8 cellular contexts compared by ENCODE assay signal in genomic region chr12:49098035-49098451, GRCh38. TPM values are rescaled to one million over a fixed set of nuclear protein-coding genes. Genes with fewer than 3 reads are reported as not detected.
DNase-seq lines count a peak whose midpoint lies in the region; ATAC-seq, FAIRE-seq and TF ChIP-seq lines count a peak whose summit lies in the region.

No MANE protein-coding gene starts in this region.

- peak; percentile 28 for FAIRE-seq in G401.6 (lab: Jason Lieb, UNC)

- peaks cover 15% of the 10 kb centered on the region for H3K27me3 Mint-ChIP-seq in chondrocyte (ENCODE audit: low read depth)

- DNase-seq in LNCaP clone FGC (ENCODE audit: low read depth) (no peak), chondrocyte (ENCODE audit: low spot score) (no peak), mesenchymal stem cell (peak; percentile 55)
- peak; percentile 65 for DNase-seq in activated CD4-positive, CD25-positive, alpha-beta regulatory T cell treated with anti-CD3 and anti-CD28 coated beads, Interleukin-2, amount 50 U/mL, for 72 hours
- DNase-seq in stimulated activated naive CD4-positive, alpha-beta T cell (lab: John Stamatoyannopoulos, UW): peak; percentile 14 to 74 (median 50)

- no peak overlapping the region for H3K4me3 Mint-ChIP-seq in chondrocyte (ENCODE audit: unreplicated experiment)

- no peak overlapping the region for H2AK5ac ChIP-seq in mesenchymal stem cell (ENCODE audit: low read length, severe bottlenecking)

- no peak overlapping the region for H2BK5ac ChIP-seq in mesenchymal stem cell (ENCODE audit: low read depth, low read length, poor library complexity, severe bottlenecking)

- H3K36me3 Mint-ChIP-seq in chondrocyte (ENCODE audit: low read depth): peaks cover 34% of the 10 kb centered on the region

- H3K79me1 ChIP-seq in mesenchymal stem cell (replicated peaks; ENCODE audit: low read length, poor library complexity, severe bottlenecking): peaks cover 12% of the 10 kb centered on the region

- H3K27ac Mint-ChIP-seq in chondrocyte (ENCODE audit: unreplicated experiment): no peak overlapping the region

- H3K4me3 ChIP-seq in LNCaP clone FGC (ENCODE audit: low read depth, low read length): no peak overlapping the region
- no peak overlapping the region for H3K4me3 ChIP-seq in mesenchymal stem cell (ENCODE audit: insufficient read depth in 1 of 2, low read depth in 1 of 2, low read length in 2 of 2)

- no peak overlapping the region for H3K4ac ChIP-seq in mesenchymal stem cell (ENCODE audit: low read depth in 1 of 2, low read length in 2 of 2)

- no peak overlapping the region for H3K23ac ChIP-seq in mesenchymal stem cell (ENCODE audit: low read length in 2 of 2)

- peaks cover 45 to 65% of the 10 kb centered on the region in 2 experiments for H3K36me3 ChIP-seq in mesenchymal stem cell (ENCODE audit: control insufficient read depth in 1 of 2, insufficient read depth in 2 of 2, low read depth in 1 of 2, low read length in 2 of 2)

- H4K91ac ChIP-seq in mesenchymal stem cell (ENCODE audit: low read length): no peak overlapping the region

- ATAC-seq in HG03196 (IDR thresholded peaks at IDR 0.05; ENCODE audit: unreplicated experiment) (no peak), HG02759 (IDR thresholded peaks at IDR 0.05; ENCODE audit: unreplicated experiment) (no peak)

- H3K4me2 ChIP-seq in mesenchymal stem cell (ENCODE audit: low read length, poor library complexity, severe bottlenecking): no peak overlapping the region

- no peak overlapping the region for H2BK12ac ChIP-seq in mesenchymal stem cell (ENCODE audit: low read length in 2 of 2)

- H3K18ac ChIP-seq in mesenchymal stem cell (ENCODE audit: low read depth in 1 of 2, low read length in 2 of 2): no peak overlapping the region

- no peak overlapping the region for H3K14ac ChIP-seq in mesenchymal stem cell (ENCODE audit: low read length in 2 of 2)

- 60% methylated on average over 4 of the region's 4 CpGs for WGBS in mesenchymal stem cell

- no peaks in the 10 kb centered on the region for H3K9me3 Mint-ChIP-seq in chondrocyte (ENCODE audit: low read depth)

- TF ChIP-seq CTCF in LNCaP clone FGC (IDR thresholded peaks at IDR 0.05; ENCODE audit: control insufficient read depth, extremely low read depth, insufficient read depth) (peak; percentile 71), chondrocyte (IDR thresholded peaks at IDR 0.05) (peak; percentile 82)

- H2AFZ ChIP-seq in mesenchymal stem cell (ENCODE audit: low read depth, low read length): no peak overlapping the region

- H3K9me3 ChIP-seq in mesenchymal stem cell (ENCODE audit: control insufficient read depth, low read length): no peaks in the 10 kb centered on the region

- H3K27me3 ChIP-seq in mesenchymal stem cell (ENCODE audit: control insufficient read depth in 1 of 2, insufficient read depth in 1 of 2, low read length in 2 of 2): peaks cover 27 to 29% of the 10 kb centered on the region in 2 experiments

- H3K9ac ChIP-seq in mesenchymal stem cell (ENCODE audit: low read length): no peak overlapping the region

- no peak overlapping the region for H3K27ac ChIP-seq in mesenchymal stem cell (ENCODE audit: low read length, poor library complexity, severe bottlenecking)

- peaks cover 12% of the 10 kb centered on the region for H3K4me1 Mint-ChIP-seq in chondrocyte (ENCODE audit: low read depth)

- peaks cover 13% of the 10 kb centered on the region for H3K4me1 ChIP-seq in mesenchymal stem cell (ENCODE audit: control insufficient read depth, insufficient read depth, low read depth, low read length)

- no peak overlapping the region for H2BK120ac ChIP-seq in mesenchymal stem cell (ENCODE audit: low read depth, low read length)

- H2BK15ac ChIP-seq in mesenchymal stem cell (ENCODE audit: low read depth, poor library complexity, severe bottlenecking): no peak overlapping the region

- H4K8ac ChIP-seq in mesenchymal stem cell (ENCODE audit: low read length): no peak overlapping the region

RNA-seq across cellular contexts. Expression of gene DHH, which starts 3.4 kb away (rescaled TPM):
- total RNA-seq in chondrocyte: 0.07 TPM in 1 of 3 replicates, not detected in the others
- polyA plus RNA-seq in mesenchymal stem cell (2013, experiment 1 of 2): 0.03 TPM
- polyA plus RNA-seq in mesenchymal stem cell (2013, experiment 2 of 2): not detected

RNA-seq across cellular contexts. Expression of gene LMBR1L, which starts 12.6 kb away (rescaled TPM):
- total RNA-seq in chondrocyte: 37.0 to 47.3 TPM (median 46.9 TPM) in 3 replicates
- polyA plus RNA-seq in mesenchymal stem cell (2013, experiment 1 of 2): 33.9 TPM
- polyA plus RNA-seq in mesenchymal stem cell (2013, experiment 2 of 2): 30.6 TPM

RNA-seq across cellular contexts. Expression of gene RHEBL1, which starts 28.3 kb away (rescaled TPM):
- 0.64 to 0.95 TPM in 2 of 3 replicates, not detected in the other for total RNA-seq in chondrocyte
- polyA plus RNA-seq in mesenchymal stem cell (2013, experiment 1 of 2): 0.83 TPM
- polyA plus RNA-seq in mesenchymal stem cell (2013, experiment 2 of 2): 0.86 TPM

RNA-seq across cellular contexts. Expression of gene TUBA1B, which starts 33.2 kb away (rescaled TPM):
- total RNA-seq in chondrocyte: 544 to 857 TPM (median 551 TPM) in 3 replicates
- polyA plus RNA-seq in mesenchymal stem cell (2013, experiment 1 of 2): 901 TPM
- 900 TPM for polyA plus RNA-seq in mesenchymal stem cell (2013, experiment 2 of 2)

RNA-seq across cellular contexts. Expression of gene KMT2D, which starts 37.4 kb away (rescaled TPM):
- 65.4 to 73.8 TPM (median 70.7 TPM) in 3 replicates for total RNA-seq in chondrocyte
- 14.1 TPM for polyA plus RNA-seq in mesenchymal stem cell (2013, experiment 1 of 2)
- polyA plus RNA-seq in mesenchymal stem cell (2013, experiment 2 of 2): 11.6 TPM

Comparison
In these comparisons a context has a peak if more than half of its experiments do, and no peak if none do; other contexts are left out.
1. DNase-seq: peak in activated CD4-positive, CD25-positive, alpha-beta regulatory T cell treated with anti-CD3 and anti-CD28 coated beads, Interleukin-2, amount 50 U/mL, for 72 hours (single experiment), mesenchymal stem cell (single experiment) and stimulated activated naive CD4-positive, alpha-beta T cell (6 of 6); none in LNCaP clone FGC (single experiment) and chondrocyte (single experiment).